ENCODE assay signal across 16 cellular contexts in the genomic region with DNA sequence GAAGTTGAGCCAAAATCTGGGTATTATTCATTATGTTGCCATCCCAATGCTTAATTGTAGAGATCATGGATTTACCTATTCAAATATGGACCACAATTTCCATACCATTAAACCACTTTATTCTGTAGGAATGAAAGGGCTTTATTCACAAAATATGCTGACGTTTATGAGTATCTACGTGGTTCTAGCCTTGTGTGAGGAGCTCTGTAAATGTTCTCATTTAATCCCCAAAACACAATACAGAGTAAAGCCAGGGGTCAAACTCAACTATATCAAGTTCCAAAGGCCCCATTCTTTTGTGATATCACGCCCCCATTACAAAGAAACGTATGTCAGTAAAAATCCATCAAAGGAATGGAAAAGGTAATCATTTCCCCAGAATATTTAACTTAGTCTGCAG.
DNase-seq lines count a peak whose midpoint lies in the region; ATAC-seq and TF ChIP-seq lines count a peak whose summit lies in the region.
"Had no signal": no experiment of that assay in that cellular context is flagged by ENCODE, and none has a peak within 500 bp of the region (broad histone marks: within the 10 kb centered on the region; RNA-seq: fewer than 3 reads in every experiment).

No MANE protein-coding gene starts in this region.

- H3K4me3 ChIP-seq in ascending aorta (no peak overlapping the region), esophagus squamous epithelium (no peak overlapping the region), thoracic aorta (no peak overlapping the region), heart left ventricle (no peak overlapping the region)
- H3K4me3 ChIP-seq: BLaER1 treated with 17β-estradiol and CSF1 and Interleukin-3, amounts not matched to agents 10 nM and 100 nM; GM23248; HAP-1 had no signal

- no peaks in the 10 kb centered on the region for H3K9me3 ChIP-seq in ascending aorta
- H3K9me3 ChIP-seq in esophagus squamous epithelium, result no peaks in the 10 kb centered on the region
- H3K9me3 ChIP-seq in thoracic aorta, result no peaks in the 10 kb centered on the region
- H3K9me3 ChIP-seq in heart left ventricle, result no peaks in the 10 kb centered on the region
- H3K9me3 ChIP-seq: BLaER1 treated with 17β-estradiol and CSF1 and Interleukin-3, amounts not matched to agents 10 nM and 100 nM; HAP-1 had no signal

- H3K4me1 ChIP-seq in ascending aorta (peaks cover 6 to 54% of the 10 kb centered on the region in 2 donors), esophagus squamous epithelium (peaks cover 0 to 9% (median 0%) of the 10 kb centered on the region in 3 donors), thoracic aorta (ENCODE audit: control insufficient read depth in 1 of 2, low read depth in 2 of 2) (peaks cover 38 to 84% of the 10 kb centered on the region in 2 donors), heart left ventricle (peaks cover 0 to 11% (median 0%) of the 10 kb centered on the region in 12 donors)

- no peak for TF ChIP-seq CTCF in ascending aorta (IDR thresholded peaks at IDR 0.05)
- no peak for TF ChIP-seq CTCF in esophagus squamous epithelium (IDR thresholded peaks at IDR 0.05)
- no peak for TF ChIP-seq CTCF in thoracic aorta (IDR thresholded peaks at IDR 0.05)
- no peak for TF ChIP-seq CTCF in heart left ventricle (IDR thresholded peaks at IDR 0.05)

- 79 to 85% methylated on average over 4 of the region's 4 CpGs for WGBS in esophagus squamous epithelium, 2 donors
- WGBS in heart left ventricle, 4 donors, result 89 to 94% (median 93%) methylated on average over 4 of the region's 4 CpGs

- ATAC-seq in thoracic aorta (ENCODE audit: insufficient number of reproducible peaks, low FRiP score, low read depth) (no peak), HG03520 (IDR thresholded peaks at IDR 0.05; ENCODE audit: unreplicated experiment) (no peak), heart left ventricle (no peak)
- ATAC-seq: CD8-positive, alpha-beta T cell had no signal

- DNase-seq in NCI-H1048 (lab: John Stamatoyannopoulos, UW) (peak; percentile 74), ascending aorta (ENCODE audit: low spot score in 2 of 2) (no peak), esophagus squamous epithelium (lab: John Stamatoyannopoulos, UW) (no peak), thoracic aorta (ENCODE audit: low spot score) (no peak), posterior vena cava (ENCODE audit: low spot score) (no peak), NCI-H1092 treated with DMSO at 0.1 percent for 48 hours (lab: John Stamatoyannopoulos, UW) (no peak), heart left ventricle (no peak)
- DNase-seq: 8988T; Calu3; CD8-positive, alpha-beta T cell; DMS79 treated with DMSO at 0.1 percent for 48 hours; GF-D8; GM23248 had no signal

- intact Hi-C loops in ascending aorta (cut with DNase I), result loop anchor here (5.0 kb wide), 1 partner anchor 232 kb away; no protein-coding TSS in a partner anchor
- intact Hi-C loops in esophagus squamous epithelium (cut with DNase I), result no loop called here
- intact Hi-C loops in posterior vena cava (cut with DNase I), result loop anchor here in 1 of 2 donors (10.0 kb wide), 1 partner anchor 90 kb away; no protein-coding TSS in a partner anchor
- intact Hi-C loops in heart left ventricle (cut with DNase I), result loop anchor here in 1 of 10 donors (5.0 kb wide), 1 partner anchor 97 kb away; no protein-coding TSS in a partner anchor

- no peak for TF ChIP-seq POLR2A in esophagus squamous epithelium (IDR thresholded peaks at IDR 0.05)
- TF ChIP-seq POLR2A in heart left ventricle (IDR thresholded peaks at IDR 0.05), result no peak

- H3K27me3 ChIP-seq in ascending aorta (no peaks in the 10 kb centered on the region), esophagus squamous epithelium (no peaks in the 10 kb centered on the region), thoracic aorta (replicated peaks; ENCODE audit: insufficient read depth) (no peaks in the 10 kb centered on the region), heart left ventricle (no peaks in the 10 kb centered on the region)
- H3K27me3 ChIP-seq: BLaER1 treated with 17β-estradiol and CSF1 and Interleukin-3, amounts not matched to agents 10 nM and 100 nM had no signal

- H3K27ac ChIP-seq in ascending aorta, result peak overlapping the region; percentile 92
- H3K27ac ChIP-seq in esophagus squamous epithelium, result peak overlapping the region in 3 of 4 donors; percentile 46 to 68 (median 54)
- H3K27ac ChIP-seq in thoracic aorta, result peak overlapping the region; percentile 95 to 98
- H3K27ac ChIP-seq in heart left ventricle, result peak overlapping the region in 2 of 12 donors; percentile 14 to 15
- H3K27ac ChIP-seq: BLaER1 treated with 17β-estradiol and CSF1 and Interleukin-3, amounts not matched to agents 10 nM and 100 nM; GM23248 had no signal

- H3K36me3 ChIP-seq in ascending aorta, result peaks cover 0 to 16% of the 10 kb centered on the region in 2 donors
- peaks cover 0 to 23% (median 0%) of the 10 kb centered on the region in 3 donors for H3K36me3 ChIP-seq in esophagus squamous epithelium
- H3K36me3 ChIP-seq in thoracic aorta, result peaks cover 9% of the 10 kb centered on the region
- H3K36me3 ChIP-seq in heart left ventricle, result peaks cover 0 to 48% (median 0%) of the 10 kb centered on the region in 9 donors
- H3K36me3 ChIP-seq: BLaER1 treated with 17β-estradiol and CSF1 and Interleukin-3, amounts not matched to agents 10 nM and 100 nM had no signal
